Comparison of ENCODE assay signal across 1 cellular context in genomic region chr3:166177130-166177529, GRCh38.
TF ChIP-seq lines count a peak whose summit lies in the region.

No MANE protein-coding gene starts in this region.

TF ChIP-seq in GM23338, 12 proteins besides CTCF, POLR2A, EP300 and RAD21 (continued from another document):
- TF ChIP-seq ZNF462 (CRISPR knock-in tag; IDR thresholded peaks at IDR 0.05) (no peak), NANOG (IDR thresholded peaks at IDR 0.05; ENCODE audit: borderline replicate concordance) (no peak), STAT1 (IDR thresholded peaks at IDR 0.05; ENCODE audit: unreplicated experiment) (no peak), EZH2phosphoT487 (IDR thresholded peaks at IDR 0.05; ENCODE audit: unreplicated experiment) (no peak), POLR2AphosphoS5 (IDR thresholded peaks at IDR 0.05; ENCODE audit: low read depth) (no peak), ETS1 (IDR thresholded peaks at IDR 0.05) (no peak), ZNF331 (CRISPR knock-in tag; IDR thresholded peaks at IDR 0.05; ENCODE audit: low read depth) (no peak), REST (IDR thresholded peaks at IDR 0.05; ENCODE audit: unreplicated experiment) (no peak), JUNB (IDR thresholded peaks at IDR 0.05; ENCODE audit: unreplicated experiment) (no peak), ZNF114 (CRISPR knock-in tag; IDR thresholded peaks at IDR 0.05) (no peak)
